Comparison of ENCODE assay signal across 7 cellular contexts in the genomic region with DNA sequence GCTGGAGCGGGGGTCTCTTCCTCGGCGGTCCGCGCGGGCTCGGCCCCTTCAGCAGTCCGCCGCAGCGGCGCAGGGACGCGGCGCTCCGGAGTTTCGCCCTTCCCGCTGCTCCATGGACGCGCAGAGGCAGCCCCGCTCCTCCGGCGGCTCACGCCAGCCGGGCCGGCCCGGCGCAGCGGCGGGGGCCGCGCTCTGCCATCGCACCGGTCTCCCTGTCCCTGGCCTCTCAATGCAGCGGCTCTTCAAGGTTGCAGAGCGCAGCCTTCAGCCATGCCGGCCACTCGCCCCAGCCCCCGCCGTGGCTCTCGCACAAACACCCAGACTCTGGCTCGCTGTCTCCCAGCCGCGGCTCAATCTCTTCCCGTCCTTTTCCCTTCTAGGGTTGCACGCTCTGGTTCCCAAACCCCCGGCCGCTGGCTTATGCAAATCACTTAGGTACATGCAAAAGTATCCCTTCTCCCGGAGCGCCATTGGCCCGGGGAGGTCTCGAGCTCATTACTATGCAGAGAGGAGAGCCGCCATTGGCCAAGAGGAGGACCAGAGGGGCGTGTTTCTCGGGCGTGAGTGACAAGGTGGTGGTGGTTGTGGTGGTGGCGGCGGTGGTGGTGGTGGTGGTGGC. TPM values are rescaled to one million over a fixed set of nuclear protein-coding genes. Genes with fewer than 3 reads are reported as not detected.
A peak's percentile ranks its signal among the peaks of the same experiment; 100 is the strongest.
DNase-seq lines count a peak whose midpoint lies in the region; ATAC-seq, FAIRE-seq and TF ChIP-seq lines count a peak whose summit lies in the region.

A gene with protein sequence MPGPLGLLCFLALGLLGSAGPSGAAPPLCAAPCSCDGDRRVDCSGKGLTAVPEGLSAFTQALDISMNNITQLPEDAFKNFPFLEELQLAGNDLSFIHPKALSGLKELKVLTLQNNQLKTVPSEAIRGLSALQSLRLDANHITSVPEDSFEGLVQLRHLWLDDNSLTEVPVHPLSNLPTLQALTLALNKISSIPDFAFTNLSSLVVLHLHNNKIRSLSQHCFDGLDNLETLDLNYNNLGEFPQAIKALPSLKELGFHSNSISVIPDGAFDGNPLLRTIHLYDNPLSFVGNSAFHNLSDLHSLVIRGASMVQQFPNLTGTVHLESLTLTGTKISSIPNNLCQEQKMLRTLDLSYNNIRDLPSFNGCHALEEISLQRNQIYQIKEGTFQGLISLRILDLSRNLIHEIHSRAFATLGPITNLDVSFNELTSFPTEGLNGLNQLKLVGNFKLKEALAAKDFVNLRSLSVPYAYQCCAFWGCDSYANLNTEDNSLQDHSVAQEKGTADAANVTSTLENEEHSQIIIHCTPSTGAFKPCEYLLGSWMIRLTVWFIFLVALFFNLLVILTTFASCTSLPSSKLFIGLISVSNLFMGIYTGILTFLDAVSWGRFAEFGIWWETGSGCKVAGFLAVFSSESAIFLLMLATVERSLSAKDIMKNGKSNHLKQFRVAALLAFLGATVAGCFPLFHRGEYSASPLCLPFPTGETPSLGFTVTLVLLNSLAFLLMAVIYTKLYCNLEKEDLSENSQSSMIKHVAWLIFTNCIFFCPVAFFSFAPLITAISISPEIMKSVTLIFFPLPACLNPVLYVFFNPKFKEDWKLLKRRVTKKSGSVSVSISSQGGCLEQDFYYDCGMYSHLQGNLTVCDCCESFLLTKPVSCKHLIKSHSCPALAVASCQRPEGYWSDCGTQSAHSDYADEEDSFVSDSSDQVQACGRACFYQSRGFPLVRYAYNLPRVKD (minus strand): TSS at position 393 of the 619 bp plus-strand sequence. CDS start 488 bp downstream, outside the sequence.

- FAIRE-seq in small intestine (lab: Jason Lieb, UNC): no peak

- no peaks in the 10 kb centered on the region for H3K36me3 ChIP-seq in small intestine (ENCODE audit: control insufficient read depth in 2 of 2, insufficient read depth in 2 of 2, low read length in 2 of 2)

- H3K4me3 ChIP-seq in small intestine (ENCODE audit: low read depth in 1 of 2, low read length in 2 of 2): peak within 1 kb of the TSS; percentile 68 to 97

- H3K27me3 Mint-ChIP-seq in activated B cell treated with CpG ODN at 0.5 μM for 24 hours (peaks cover 11% of the 10 kb centered on the region), immature natural killer cell (ENCODE audit: low read depth in 3 of 3) (peaks cover 6 to 18% (median 7%) of the 10 kb centered on the region in 3 donors)

- H3K27ac Mint-ChIP-seq in activated B cell treated with CpG ODN at 0.5 μM for 24 hours: peak within 1 kb of the TSS; percentile 75
- H3K27ac Mint-ChIP-seq in immature natural killer cell: peak within 1 kb of the TSS in 5 of 6 donors; percentile 56 to 84 (median 72)

- CTCF ChIA-PET in activated B cell treated with CpG ODN at 0.5 μM for 24 hours (lab: Charles Lee): interaction anchor here (0.6 to 1.5 kb wide), 3 partner anchors 13 to 288 kb away, joined by 3 to 5 read pairs (median 3); no protein-coding TSS in a partner anchor

- peaks cover 3% of the 10 kb centered on the region for H3K36me3 Mint-ChIP-seq in activated B cell treated with CpG ODN at 0.5 μM for 24 hours (ENCODE audit: low read depth)
- peaks cover 0 to 4% (median 3%) of the 10 kb centered on the region in 3 donors for H3K36me3 Mint-ChIP-seq in immature natural killer cell

- no peaks in the 10 kb centered on the region for H3K27me3 ChIP-seq in small intestine (ENCODE audit: control insufficient read depth in 2 of 2, insufficient read depth in 2 of 2, low read length in 2 of 2)

- H3K9me3 ChIP-seq in small intestine (ENCODE audit: control insufficient read depth, low read depth): no peaks in the 10 kb centered on the region

- DNase-seq in NCI-H2196 treated with DMSO at 0.1 percent for 48 hours (lab: John Stamatoyannopoulos, UW; ENCODE audit: unreplicated experiment) (peak; percentile 89), activated B cell treated with CpG ODN at 0.5 μM for 24 hours (peak; percentile 51), caudate nucleus (lab: John Stamatoyannopoulos, UW) (peak; percentile 9 to 96 (median 84)), immature natural killer cell (peak; percentile 54 to 71 (median 62)), small intestine (peak; percentile 99)

- peak within 1 kb of the TSS; percentile 64 for H3K27ac ChIP-seq in caudate nucleus (ENCODE audit: low read depth, low read length)
- peak within 1 kb of the TSS; percentile 90 to 93 for H3K27ac ChIP-seq in small intestine (ENCODE audit: low read depth in 1 of 2, low read length in 1 of 2)

- H3K4me1 ChIP-seq in small intestine (ENCODE audit: control insufficient read depth in 2 of 2, insufficient read depth in 1 of 2, low read depth in 1 of 2, low read length in 1 of 2): no peaks in the 10 kb centered on the region

- peaks cover 32% of the 10 kb centered on the region for H3K4me1 Mint-ChIP-seq in activated B cell treated with CpG ODN at 0.5 μM for 24 hours
- peaks cover 22 to 27% of the 10 kb centered on the region in 2 donors for H3K4me1 Mint-ChIP-seq in immature natural killer cell

- TF ChIP-seq CTCF in activated B cell treated with CpG ODN at 0.5 μM for 24 hours (IDR thresholded peaks at IDR 0.05): no peak

- POLR2A ChIA-PET in activated B cell treated with CpG ODN at 0.5 μM for 24 hours (lab: Charles Lee): interaction anchor here (1.0 to 1.3 kb wide), 2 partner anchors 29 to 34 kb away, joined by 3 to 16 read pairs; a partner anchor contains a TSS

- 0 to 1% (median 0%) methylated on average over 33 to 57 of the region's 57 CpGs for WGBS in small intestine, 3 donors

- H3K9me3 Mint-ChIP-seq in activated B cell treated with CpG ODN at 0.5 μM for 24 hours (no peaks in the 10 kb centered on the region), immature natural killer cell (no peaks in the 10 kb centered on the region)

- intact Hi-C loops in activated B cell treated with CpG ODN at 0.5 μM for 24 hours (cut with micrococcal nuclease): loop anchor here (1.0 to 5.0 kb wide), 5 partner anchors 14 to 240 kb away; a partner anchor contains a TSS

- ATAC-seq in GM18858 (IDR thresholded peaks at IDR 0.05; ENCODE audit: unreplicated experiment) (peak; percentile 62), HG03097 (IDR thresholded peaks at IDR 0.05; ENCODE audit: low FRiP score, unreplicated experiment) (peak; percentile 79), activated B cell treated with CpG ODN at 0.5 μM for 24 hours (ENCODE audit: low read depth) (peak; percentile 87)

- peak within 1 kb of the TSS; percentile 91 for H3K4me3 Mint-ChIP-seq in activated B cell treated with CpG ODN at 0.5 μM for 24 hours
- peak within 1 kb of the TSS; percentile 89 to 100 (median 96) for H3K4me3 Mint-ChIP-seq in immature natural killer cell

RNA-seq across cellular contexts. Expression of the gene that starts here (rescaled TPM):
- total RNA-seq in activated B cell treated with CpG ODN at 0.5 μM for 24 hours: 2.4 and 3.0 TPM in 2 replicates
- polyA plus RNA-seq in immature natural killer cell (under 1 TPM in 1 of 3 donors, not detected in 2; 0.51 TPM), small intestine (10 to 100 TPM in 2 of 3 donors, 1 to 10 TPM in 1; 5.9 to 20.5 (median 10.1) TPM)

Comparison
In these comparisons a context has a peak if more than half of its experiments do, and no peak if none do; other contexts are left out.
1. Peak in every context shown above with its lines: DNase-seq, ATAC-seq, H3K4me3 ChIP-seq and H3K27ac ChIP-seq.
2. RNA of the gene that starts here (polyA plus RNA-seq): 5.9 to 20.5 TPM in small intestine; 0.51 TPM in immature natural killer cell; every median in the first group is over 4 times any median in the second.
3. Peak in DNase-seq in immature natural killer cell; RNA of the gene not detected or under 1 TPM.